In genomic region chr17:28381141-28381825, GRCh38 we compare ENCODE assay signal across 10 cellular contexts. TPM values are rescaled to one million over a fixed set of nuclear protein-coding genes. Genes with fewer than 3 reads are reported as not detected.
A peak's percentile ranks its signal among the peaks of the same experiment; 100 is the strongest.
DNase-seq lines count a peak whose midpoint lies in the region; ATAC-seq and TF ChIP-seq lines count a peak whose summit lies in the region.
"Had no signal": no experiment of that assay in that cellular context is flagged by ENCODE, and none has a peak within 500 bp of the region (broad histone marks: within the 10 kb centered on the region; RNA-seq: fewer than 3 reads in every experiment).

No MANE protein-coding gene starts in this region.

- H2BK12ac ChIP-seq in H9 (ENCODE audit: insufficient read length, low read depth, low read length): no peak overlapping the region

- peaks cover 4 to 10% of the 10 kb centered on the region in 2 experiments; a peak in 3 of 4 replicates for H3K4me1 Mint-ChIP-seq in H9

- H3K4me1 ChIP-seq in H9 (ENCODE audit: insufficient read depth, low read length) (no peaks in the 10 kb centered on the region), lung (ENCODE audit: control insufficient read depth in 2 of 2, insufficient read depth in 2 of 2, low read length in 2 of 2) (peaks cover 0 to 20% of the 10 kb centered on the region in 2 donors), gastroesophageal sphincter (no peaks in the 10 kb centered on the region)
- H3K4me1 ChIP-seq: ascending aorta had no signal

- no peak overlapping the region for H3K4ac ChIP-seq in H9 (ENCODE audit: low read depth, low read length)

- H3K14ac ChIP-seq in H9 (ENCODE audit: insufficient read depth, low read length): no peak overlapping the region

- H2BK5ac ChIP-seq in H9 (ENCODE audit: insufficient read length, low read length): no peak overlapping the region

- H3K36me3 ChIP-seq in lung (ENCODE audit: control insufficient read depth in 2 of 2, insufficient read depth in 2 of 2, low read length in 2 of 2) (no peaks in the 10 kb centered on the region), gastroesophageal sphincter (peaks cover 0 to 64% of the 10 kb centered on the region in 2 donors)

- no peak for TF ChIP-seq POLR2A in gastroesophageal sphincter (IDR thresholded peaks at IDR 0.05)

- no peak overlapping the region for H3K9ac ChIP-seq in H9 (ENCODE audit: extremely low read depth, insufficient read length, low read length)

- H4K20me1 ChIP-seq in H9 (ENCODE audit: control insufficient read depth, insufficient read depth, insufficient read length): no peaks in the 10 kb centered on the region

- H3K4me3 ChIP-seq in choroid plexus epithelial cell (ENCODE audit: low read depth, low read length) (no peak overlapping the region), lung (no peak overlapping the region), gastroesophageal sphincter (no peak overlapping the region)
- H3K4me3 ChIP-seq: ascending aorta had no signal

- DNase-seq in H9 (peak; percentile 92), choroid plexus epithelial cell (ENCODE audit: low read depth) (peak; percentile 14), lung (ENCODE audit: low spot score) (peak; percentile 54), GDM1 (lab: John Stamatoyannopoulos, UW) (no peak)
- no peak for DNase-seq in effector CD8-positive, alpha-beta T cell (lab: John Stamatoyannopoulos, UW)
- DNase-seq: KG1 had no signal

- ATAC-seq in lung (ENCODE audit: insufficient read depth, low FRiP score) (no peak), GM18873 (IDR thresholded peaks at IDR 0.05; ENCODE audit: low FRiP score, unreplicated experiment) (no peak), gastroesophageal sphincter (no peak)

- no peaks in the 10 kb centered on the region for H3K79me2 ChIP-seq in H9 (ENCODE audit: insufficient read depth, low read length)

- H3T11ph ChIP-seq in H9 (ENCODE audit: low read length): no peak overlapping the region

- H3K79me1 ChIP-seq in H9 (ENCODE audit: insufficient read depth, low read depth, low read length, poor library complexity, severe bottlenecking): no peaks in the 10 kb centered on the region

- H3K27ac Mint-ChIP-seq in H9: no peak overlapping the region

- no peak overlapping the region for H3K23ac ChIP-seq in H9 (ENCODE audit: insufficient read length, low read depth, low read length)

- H3K4me3 Mint-ChIP-seq in H9: peak overlapping the region in 1 of 2 experiments; percentile 41; a peak in 2 of 5 replicates

- no peak for TF ChIP-seq EP300 in gastroesophageal sphincter (IDR thresholded peaks at IDR 0.05)

- no peak overlapping the region for H4K5ac ChIP-seq in H9 (ENCODE audit: insufficient read length, low read depth, low read length)

- peak overlapping the region; percentile 70 for H3K27ac ChIP-seq in 22Rv1
- no peak overlapping the region for H3K27ac ChIP-seq in H9 (ENCODE audit: insufficient read length, low read depth, low read length)
- H3K27ac ChIP-seq in lung (ENCODE audit: low read depth in 1 of 2, low read length in 1 of 2): peak overlapping the region in 1 of 2 donors; percentile 20
- H3K27ac ChIP-seq in gastroesophageal sphincter: no peak overlapping the region
- H3K27ac ChIP-seq: ascending aorta had no signal

- no CpG with 5 or more reads among the region's 72 CpGs for WGBS in H9 (ENCODE audit: extremely low coverage, insufficient read length, low lambda C conversion rate)
- 23 to 28% methylated on average over 72 of the region's 72 CpGs for WGBS in lung, 2 donors
- no CpG with 5 or more reads among the region's 72 CpGs for WGBS in gastroesophageal sphincter (ENCODE audit: low coverage in 1 of 2), 2 donors

- no peak overlapping the region for H2BK15ac ChIP-seq in H9 (ENCODE audit: low read depth, low read length)

- no peak overlapping the region for H4K8ac ChIP-seq in H9 (replicated peaks; ENCODE audit: insufficient read length, low read depth, low read length)

- no peaks in the 10 kb centered on the region; a peak in 1 of 5 replicates for H3K9me3 Mint-ChIP-seq in H9

- H3K23me2 ChIP-seq in H9 (ENCODE audit: insufficient read length, low read depth, low read length, poor library complexity, severe bottlenecking): peaks cover 12% of the 10 kb centered on the region

- no peak overlapping the region for H2AFZ ChIP-seq in H9 (ENCODE audit: low read length)

- H3K9me3 ChIP-seq in H9 (ENCODE audit: control insufficient read depth, low read depth, low read length): no peaks in the 10 kb centered on the region
- no peaks in the 10 kb centered on the region for H3K9me3 ChIP-seq in lung (ENCODE audit: control insufficient read depth in 2 of 2, insufficient read depth in 1 of 2, low read length in 1 of 2)
- H3K9me3 ChIP-seq in gastroesophageal sphincter: no peaks in the 10 kb centered on the region
- H3K9me3 ChIP-seq: ascending aorta had no signal

- no peak overlapping the region for H3K18ac ChIP-seq in H9 (ENCODE audit: insufficient read length, low read depth, low read length)

- H3K56ac ChIP-seq in H9 (ENCODE audit: insufficient read length, low read depth, low read length): no peak overlapping the region

- TF ChIP-seq CTCF in 22Rv1 (IDR thresholded peaks at IDR 0.05) (no peak), H9 (conservative IDR thresholded peaks at IDR 0.05) (peak; percentile 83), choroid plexus epithelial cell (conservative IDR thresholded peaks at IDR 0.05; ENCODE audit: low read depth, low read length) (peak; percentile 47), lung (IDR thresholded peaks at IDR 0.05; ENCODE audit: control extremely low read depth, extremely low read depth) (no peak), gastroesophageal sphincter (IDR thresholded peaks at IDR 0.05) (no peak)

- H4K91ac ChIP-seq in H9 (ENCODE audit: insufficient read length, low read depth, low read length): no peak overlapping the region

- no peak overlapping the region for H2AK5ac ChIP-seq in H9 (ENCODE audit: insufficient read length, low read length)

- no peak overlapping the region for H2BK20ac ChIP-seq in H9 (ENCODE audit: low read depth, low read length, poor library complexity, severe bottlenecking)

- H3K4me2 ChIP-seq in H9 (ENCODE audit: insufficient read depth, insufficient read length, low read length): no peak overlapping the region

- no peak overlapping the region for H2BK120ac ChIP-seq in H9 (ENCODE audit: low read depth, low read length, poor library complexity, severe bottlenecking)

- no peaks in the 10 kb centered on the region; a peak in 1 of 7 replicates for H3K36me3 Mint-ChIP-seq in H9 (ENCODE audit: insufficient read depth in 1 of 3, low read depth in 3 of 3)

- H3K27me3 ChIP-seq in H9 (ENCODE audit: insufficient read depth, low read length) (peaks cover 13% of the 10 kb centered on the region; the same call in 1 of the 2 replicates), lung (ENCODE audit: control insufficient read depth, insufficient read depth) (no peaks in the 10 kb centered on the region), gastroesophageal sphincter (no peaks in the 10 kb centered on the region)
- H3K27me3 ChIP-seq: ascending aorta had no signal

- H3K27me3 Mint-ChIP-seq in H9 (ENCODE audit: low read depth): peaks cover 90% of the 10 kb centered on the region

RNA-seq across cellular contexts. Expression of gene SARM1, which starts 9.8 kb away (rescaled TPM):
- 5.1 and 5.4 TPM in 2 replicates for total RNA-seq in H9 (2021)
- total RNA-seq in lung: 10 to 100 TPM in 1 of 2 donors, 1 to 10 TPM in 1; 9.3 to 24.6 TPM
- 10 to 100 TPM in 1 of 2 donors, 1 to 10 TPM in 1; 9.6 to 10.1 TPM for polyA plus RNA-seq in lung
- 10 to 100 TPM in 3 of 4 donors, 1 to 10 TPM in 1; 9.0 to 26.2 (median 20.6) TPM for total RNA-seq in gastroesophageal sphincter

RNA-seq across cellular contexts. Expression of gene VTN, which starts 11.2 kb away (rescaled TPM):
- 0.13 TPM in 1 of 2 replicates, not detected in the other for total RNA-seq in H9 (2021)
- 1 to 10 TPM in 1 of 2 donors, under 1 TPM in 1; 0.40 to 2.5 TPM for total RNA-seq in lung
- 1 to 10 TPM; 1.3 to 1.9 TPM for polyA plus RNA-seq in lung
- under 1 TPM in 3 of 4 donors, not detected in 1; 0.27 to 0.47 (median 0.27) TPM for total RNA-seq in gastroesophageal sphincter

RNA-seq across cellular contexts. Expression of gene SEBOX, which starts 16.3 kb away (rescaled TPM):
- total RNA-seq in H9 (2021): not detected in 2 replicates
- total RNA-seq in lung: not detected
- not detected for polyA plus RNA-seq in lung
- total RNA-seq in gastroesophageal sphincter: not detected
- total RNA-seq: ascending aorta had no signal

RNA-seq across cellular contexts. Expression of gene POLDIP2, which starts 24.0 kb away (rescaled TPM):
- total RNA-seq in H9 (2021) (82.8 and 83.3 TPM in 2 replicates), lung (10 to 100 TPM; 38.7 to 82.6 TPM), gastroesophageal sphincter (100 to 1,000 TPM in 1 of 4 donors, 10 to 100 TPM in 3; 71.1 to 108 (median 77.8) TPM)
- polyA plus RNA-seq in lung: 10 to 100 TPM; 43.6 to 80.9 TPM

RNA-seq across cellular contexts. Expression of gene SLC46A1, which starts 24.7 kb away (rescaled TPM):
- 8.7 and 9.1 TPM in 2 replicates for total RNA-seq in H9 (2021)
- total RNA-seq in lung: 10 to 100 TPM in 1 of 2 donors, 1 to 10 TPM in 1; 4.6 to 23.8 TPM
- 10 to 100 TPM in 1 of 2 donors, 1 to 10 TPM in 1; 8.6 to 10.2 TPM for polyA plus RNA-seq in lung
- total RNA-seq in gastroesophageal sphincter: 1 to 10 TPM; 7.9 to 9.7 (median 8.4) TPM

Comparison
In these comparisons a context has a peak if more than half of its experiments do, and no peak if none do; other contexts are left out.
1. CTCF ChIP-seq: peak in H9 (single experiment) and choroid plexus epithelial cell (single experiment); none in 22Rv1 (single experiment), lung (single experiment) and gastroesophageal sphincter (0 of 4).
2. DNase-seq: peak in H9 (single experiment), choroid plexus epithelial cell (single experiment) and lung (single experiment); none in effector CD8-positive, alpha-beta T cell (single experiment) and GDM1 (single experiment).